10 cellular contexts compared by ENCODE assay signal in the genomic region with DNA sequence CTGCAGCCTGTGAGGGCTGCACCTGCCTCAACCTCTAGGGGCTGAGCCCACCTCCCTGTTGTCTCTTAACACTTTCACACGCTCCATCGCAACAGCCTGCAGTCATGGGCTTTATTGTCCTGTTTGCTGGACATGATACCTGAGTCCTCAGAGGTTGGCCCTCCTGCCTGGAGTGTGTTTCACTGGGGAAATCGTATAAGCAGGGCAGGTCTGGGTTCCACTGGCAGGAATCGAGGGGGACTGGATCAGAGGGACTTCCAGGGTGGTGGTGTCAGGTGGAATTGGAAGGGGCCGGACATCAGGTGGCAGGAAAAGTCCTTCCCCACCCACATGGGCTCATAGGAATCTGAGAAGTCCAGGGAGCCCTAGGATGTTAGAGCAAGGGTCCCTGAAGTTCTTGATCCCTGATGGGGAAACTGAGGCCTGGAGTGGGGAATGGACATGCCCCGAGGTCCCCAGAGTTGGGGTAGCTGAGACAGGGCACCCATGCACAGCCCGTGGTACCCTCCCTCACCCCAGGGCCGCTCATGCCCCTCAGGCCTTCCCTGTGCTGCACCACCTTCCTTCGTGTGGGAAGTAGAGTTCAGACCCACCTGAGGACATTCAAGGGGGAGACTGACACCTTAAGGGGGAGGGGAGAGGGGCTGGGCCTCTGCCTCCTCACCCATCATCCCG.
DNase-seq lines count a peak whose midpoint lies in the region; ATAC-seq and TF ChIP-seq lines count a peak whose summit lies in the region.
"Had no signal": no experiment of that assay in that cellular context is flagged by ENCODE, and none has a peak within 500 bp of the region (broad histone marks: within the 10 kb centered on the region; RNA-seq: fewer than 3 reads in every experiment).

No MANE protein-coding gene starts in this region.

- POLR2A ChIA-PET in activated CD4-positive, alpha-beta T cell treated with anti-CD3 and anti-CD28 coated beads, Interleukin-2, amount 10 ng/mL, durations not matched to agents 7 days and 5 days (lab: Charles Lee), result interaction anchor here (1.0 to 1.6 kb wide), 2 partner anchors 64 to 89 kb away, joined by 5 to 15 read pairs; no protein-coding TSS in a partner anchor

- TF ChIP-seq CTCF in OCI-LY1 (IDR thresholded peaks at IDR 0.05; ENCODE audit: low read length) (no peak), endodermal cell (conservative IDR thresholded peaks at IDR 0.05) (peak; percentile 52), heart left ventricle (IDR thresholded peaks at IDR 0.05) (no peak), psoas muscle (IDR thresholded peaks at IDR 0.05) (no peak)

- CTCF ChIA-PET in activated CD4-positive, alpha-beta T cell treated with anti-CD3 and anti-CD28 coated beads, Interleukin-2, amount 10 ng/mL, durations not matched to agents 7 days and 5 days (lab: Charles Lee), result interaction anchor here (1.0 to 8.3 kb wide), 6 partner anchors 8 to 143 kb away, joined by 3 to 78 read pairs (median 4); no protein-coding TSS in a partner anchor

- DNase-seq in activated CD4-positive, alpha-beta T cell treated with anti-CD3 and anti-CD28 coated beads, Interleukin-2, amount 10 ng/mL, durations not matched to agents 7 days and 5 days, result no peak
- DNase-seq in activated CD4-positive, alpha-beta T cell treated with anti-CD3 and anti-CD28 coated beads, Interleukin-2, amount 50 U/mL, for 4 hours, result no peak
- no peak for DNase-seq in endodermal cell
- DNase-seq in stimulated activated naive B cell treated with anti-CD40 and anti-IgM and Interleukin-4, amounts not matched to agents 10 μg/mL and 1 μg/mL and 100 μg/mL, for 72 hours, result no peak
- DNase-seq in heart left ventricle, result no peak
- no peak for DNase-seq in psoas muscle
- DNase-seq: NCI-H524 had no signal

- H3K9me3 Mint-ChIP-seq in activated CD4-positive, alpha-beta T cell treated with anti-CD3 and anti-CD28 coated beads, Interleukin-2, amount 10 ng/mL, durations not matched to agents 7 days and 5 days, result no peaks in the 10 kb centered on the region
- H3K9me3 Mint-ChIP-seq in endodermal cell, result peaks cover 2% of the 10 kb centered on the region
- H3K9me3 Mint-ChIP-seq in stimulated activated naive B cell treated with anti-CD40 and anti-IgM and Interleukin-4, amounts not matched to agents 10 μg/mL and 1 μg/mL and 100 μg/mL, for 72 hours, result peaks cover 0 to 3% of the 10 kb centered on the region in 2 donors

- no peaks in the 10 kb centered on the region for H3K27me3 Mint-ChIP-seq in activated CD4-positive, alpha-beta T cell treated with anti-CD3 and anti-CD28 coated beads, Interleukin-2, amount 10 ng/mL, durations not matched to agents 7 days and 5 days
- no peaks in the 10 kb centered on the region for H3K27me3 Mint-ChIP-seq in endodermal cell (ENCODE audit: insufficient read depth)
- H3K27me3 Mint-ChIP-seq in stimulated activated naive B cell treated with anti-CD40 and anti-IgM and Interleukin-4, amounts not matched to agents 10 μg/mL and 1 μg/mL and 100 μg/mL, for 72 hours, result no peaks in the 10 kb centered on the region

- H3K4me1 ChIP-seq in OCI-LY1 (ENCODE audit: insufficient read depth, low read length, severe bottlenecking) (peaks cover 62% of the 10 kb centered on the region), endodermal cell (ENCODE audit: control insufficient read depth, insufficient read depth, low read length) (no peaks in the 10 kb centered on the region), heart left ventricle (peaks cover 0 to 38% (median 0%) of the 10 kb centered on the region in 12 donors), psoas muscle (no peaks in the 10 kb centered on the region)

- no peak for TF ChIP-seq POLR2A in heart left ventricle (IDR thresholded peaks at IDR 0.05)

- H3K9ac ChIP-seq in OCI-LY1 (ENCODE audit: low read length) (peak overlapping the region; percentile 66), endodermal cell (ENCODE audit: extremely low read depth, low read length, poor library complexity, severe bottlenecking) (no peak overlapping the region)

- H3K4me3 ChIP-seq in OCI-LY1 (ENCODE audit: low read depth, low read length, poor library complexity, severe bottlenecking), result peak overlapping the region; percentile 57
- H3K4me3 ChIP-seq in endodermal cell (ENCODE audit: low read length), result no peak overlapping the region
- peak overlapping the region in 4 of 12 donors; percentile 15 to 48 (median 42) for H3K4me3 ChIP-seq in heart left ventricle
- H3K4me3 ChIP-seq in psoas muscle, result no peak overlapping the region

- H3K9me2 ChIP-seq in OCI-LY1 (ENCODE audit: low read depth, low read length), result no peaks in the 10 kb centered on the region

- no peaks in the 10 kb centered on the region for H4K20me1 ChIP-seq in OCI-LY1 (ENCODE audit: insufficient read depth, low read length)

- no peak overlapping the region for H2AFZ ChIP-seq in OCI-LY1 (ENCODE audit: low read length)

- H3K79me2 ChIP-seq in OCI-LY1 (ENCODE audit: insufficient read depth, low read length), result no peaks in the 10 kb centered on the region

- H3K4me1 Mint-ChIP-seq in activated CD4-positive, alpha-beta T cell treated with anti-CD3 and anti-CD28 coated beads, Interleukin-2, amount 10 ng/mL, durations not matched to agents 7 days and 5 days, result peaks cover 73% of the 10 kb centered on the region
- peaks cover 15% of the 10 kb centered on the region for H3K4me1 Mint-ChIP-seq in endodermal cell
- H3K4me1 Mint-ChIP-seq in stimulated activated naive B cell treated with anti-CD40 and anti-IgM and Interleukin-4, amounts not matched to agents 10 μg/mL and 1 μg/mL and 100 μg/mL, for 72 hours, result peaks cover 39 to 62% of the 10 kb centered on the region in 2 donors

- intact Hi-C loops in heart left ventricle (cut with DNase I), result no loop called here
- intact Hi-C loops in psoas muscle (cut with DNase I), result no loop called here

- H3K27me3 ChIP-seq in OCI-LY1 (ENCODE audit: insufficient read depth, low read length) (no peaks in the 10 kb centered on the region), endodermal cell (ENCODE audit: control insufficient read depth, insufficient read depth, low read length, poor library complexity, severe bottlenecking) (no peaks in the 10 kb centered on the region), heart left ventricle (no peaks in the 10 kb centered on the region), psoas muscle (ENCODE audit: insufficient read depth in 3 of 3, low read length in 2 of 3) (no peaks in the 10 kb centered on the region)

- peaks cover 47% of the 10 kb centered on the region for H3K36me3 ChIP-seq in OCI-LY1 (ENCODE audit: insufficient read depth, low read length)
- no peaks in the 10 kb centered on the region for H3K36me3 ChIP-seq in endodermal cell (ENCODE audit: control insufficient read depth, insufficient read depth, low read length)
- H3K36me3 ChIP-seq in heart left ventricle, result peaks cover 0 to 78% (median 6%) of the 10 kb centered on the region in 9 donors
- peaks cover 0 to 8% of the 10 kb centered on the region in 2 donors for H3K36me3 ChIP-seq in psoas muscle (ENCODE audit: insufficient read depth in 1 of 2, low read depth in 1 of 2)

- peak overlapping the region; percentile 67 for H3K4me2 ChIP-seq in OCI-LY1 (ENCODE audit: low read length)

- peak overlapping the region; percentile 79 for H3K4me3 Mint-ChIP-seq in activated CD4-positive, alpha-beta T cell treated with anti-CD3 and anti-CD28 coated beads, Interleukin-2, amount 10 ng/mL, durations not matched to agents 7 days and 5 days
- peak overlapping the region; percentile 36 for H3K4me3 Mint-ChIP-seq in endodermal cell
- H3K4me3 Mint-ChIP-seq in stimulated activated naive B cell treated with anti-CD40 and anti-IgM and Interleukin-4, amounts not matched to agents 10 μg/mL and 1 μg/mL and 100 μg/mL, for 72 hours, result peak overlapping the region; percentile 77 to 81

- peak overlapping the region; percentile 97 for H3K27ac Mint-ChIP-seq in activated CD4-positive, alpha-beta T cell treated with anti-CD3 and anti-CD28 coated beads, Interleukin-2, amount 10 ng/mL, durations not matched to agents 7 days and 5 days
- peak overlapping the region; percentile 92 for H3K27ac Mint-ChIP-seq in endodermal cell
- H3K27ac Mint-ChIP-seq in stimulated activated naive B cell treated with anti-CD40 and anti-IgM and Interleukin-4, amounts not matched to agents 10 μg/mL and 1 μg/mL and 100 μg/mL, for 72 hours, result peak overlapping the region; percentile 97

- H3K9me3 ChIP-seq in OCI-LY1 (ENCODE audit: low read length) (no peaks in the 10 kb centered on the region), endodermal cell (ENCODE audit: control insufficient read depth, low read length) (peaks cover 6% of the 10 kb centered on the region), heart left ventricle (peaks cover 0 to 3% (median under 1%) of the 10 kb centered on the region in 12 donors), psoas muscle (no peaks in the 10 kb centered on the region)

- ATAC-seq in stimulated activated naive B cell treated with anti-CD40 and anti-IgM and Interleukin-4, amounts not matched to agents 10 μg/mL and 1 μg/mL and 100 μg/mL, for 72 hours (replicated peaks), result no peak
- ATAC-seq in GM21825 (IDR thresholded peaks at IDR 0.05; ENCODE audit: unreplicated experiment), result no peak
- ATAC-seq in heart left ventricle, result no peak
- ATAC-seq in psoas muscle, result no peak

- H3K36me3 Mint-ChIP-seq in activated CD4-positive, alpha-beta T cell treated with anti-CD3 and anti-CD28 coated beads, Interleukin-2, amount 10 ng/mL, durations not matched to agents 7 days and 5 days (ENCODE audit: low read depth), result peaks cover 81% of the 10 kb centered on the region
- H3K36me3 Mint-ChIP-seq in endodermal cell (ENCODE audit: low read depth), result peaks cover 16% of the 10 kb centered on the region
- H3K36me3 Mint-ChIP-seq in stimulated activated naive B cell treated with anti-CD40 and anti-IgM and Interleukin-4, amounts not matched to agents 10 μg/mL and 1 μg/mL and 100 μg/mL, for 72 hours, result peaks cover 60 to 75% of the 10 kb centered on the region in 2 donors

- H3K27ac ChIP-seq in OCI-LY1 (ENCODE audit: low read depth, low read length, poor library complexity, severe bottlenecking) (peak overlapping the region; percentile 89), endodermal cell (ENCODE audit: low read depth, low read length) (no peak overlapping the region), heart left ventricle (peak overlapping the region in 2 of 12 donors; percentile 34 to 88), psoas muscle (no peak overlapping the region)
- H3K27ac ChIP-seq: epithelial cell of prostate had no signal

- H3F3A ChIP-seq in OCI-LY1 (ENCODE audit: insufficient read depth, low read length), result peaks cover 3% of the 10 kb centered on the region; the same call in 1 of the 2 replicates

- 82 to 90% methylated on average over 4 to 10 of the region's 10 CpGs for WGBS in endodermal cell (ENCODE audit: insufficient coverage in 1 of 2, insufficient read length in 1 of 2), 2 experiments
- WGBS in heart left ventricle, 4 donors, result 88 to 93% (median 91%) methylated on average over 7 to 10 of the region's 10 CpGs
- WGBS in psoas muscle, 3 donors, result 85 to 90% (median 88%) methylated on average over 10 of the region's 10 CpGs
